In genomic region chr12:109573029-109573913, GRCh38 we compare ENCODE assay signal across 8 cellular contexts. TPM values are rescaled to one million over a fixed set of nuclear protein-coding genes. Genes with fewer than 3 reads are reported as not detected.
DNase-seq lines count a peak whose midpoint lies in the region; ATAC-seq lines count a peak whose summit lies in the region.

TSS of gene MMAB (minus strand) at chr12:109573504. CDS start at chr12:109573480, 24 bp downstream.
TSS of gene MVK (plus strand) at chr12:109573794. CDS start at chr12:109574823, 1,029 bp downstream.

- H3K4me2 ChIP-seq in mesenchymal stem cell (ENCODE audit: low read length, poor library complexity, severe bottlenecking), result peak within 1 kb of the TSS; percentile 73

- H3K4me1 ChIP-seq in NT2/D1 (ENCODE audit: insufficient read depth, insufficient read length) (no peaks in the 10 kb centered on the region), endocrine pancreas (ENCODE audit: control insufficient read depth, insufficient read depth, low read length) (peaks cover 7% of the 10 kb centered on the region), mesenchymal stem cell (ENCODE audit: control insufficient read depth, insufficient read depth, low read depth, low read length) (peaks cover 6% of the 10 kb centered on the region)

- peak; percentile 95 for ATAC-seq in GM21381 (IDR thresholded peaks at IDR 0.05; ENCODE audit: unreplicated experiment)
- ATAC-seq in activated CD8-positive, alpha-beta memory T cell treated with anti-CD3 and anti-CD28 coated beads, Interleukin-2, amount 10 ng/mL, durations not matched to agents 7 days and 5 days, result peak; percentile 97

- peak within 1 kb of the TSS; percentile 89 for H3K4me3 ChIP-seq in NT2/D1 (ENCODE audit: insufficient read length, low read depth)
- H3K4me3 ChIP-seq in endocrine pancreas (ENCODE audit: control insufficient read depth, insufficient read depth, low read length), result peak within 1 kb of the TSS; percentile 97
- H3K4me3 ChIP-seq in mesenchymal stem cell (ENCODE audit: insufficient read depth in 1 of 2, low read depth in 1 of 2, low read length in 2 of 2), result peak within 1 kb of the TSS; percentile 83 to 84

- H3K79me1 ChIP-seq in mesenchymal stem cell (replicated peaks; ENCODE audit: low read length, poor library complexity, severe bottlenecking), result peaks cover 35% of the 10 kb centered on the region

- peaks cover 30% of the 10 kb centered on the region for H3K4me1 Mint-ChIP-seq in activated CD8-positive, alpha-beta memory T cell treated with anti-CD3 and anti-CD28 coated beads, Interleukin-2, amount 10 ng/mL, durations not matched to agents 7 days and 5 days

- H3K4me3 Mint-ChIP-seq in activated CD8-positive, alpha-beta memory T cell treated with anti-CD3 and anti-CD28 coated beads, Interleukin-2, amount 10 ng/mL, durations not matched to agents 7 days and 5 days, result peak within 1 kb of the TSS; percentile 85

- no peak within 1 kb of the TSS for H2BK5ac ChIP-seq in mesenchymal stem cell (ENCODE audit: low read depth, low read length, poor library complexity, severe bottlenecking)

- peak within 1 kb of the TSS; percentile 17 for H2BK15ac ChIP-seq in mesenchymal stem cell (ENCODE audit: low read depth, poor library complexity, severe bottlenecking)

- H3K9me3 ChIP-seq in NT2/D1 (ENCODE audit: insufficient read depth, low read length) (no peaks in the 10 kb centered on the region), endocrine pancreas (ENCODE audit: control insufficient read depth, low read length) (no peaks in the 10 kb centered on the region), mesenchymal stem cell (ENCODE audit: control insufficient read depth, low read length) (no peaks in the 10 kb centered on the region)

- 2% methylated on average over 74 of the region's 74 CpGs for WGBS in mesenchymal stem cell

- H3K27ac Mint-ChIP-seq in activated CD8-positive, alpha-beta memory T cell treated with anti-CD3 and anti-CD28 coated beads, Interleukin-2, amount 10 ng/mL, durations not matched to agents 7 days and 5 days, result peak within 1 kb of the TSS; percentile 94

- no peaks in the 10 kb centered on the region for H3K27me3 Mint-ChIP-seq in activated CD8-positive, alpha-beta memory T cell treated with anti-CD3 and anti-CD28 coated beads, Interleukin-2, amount 10 ng/mL, durations not matched to agents 7 days and 5 days

- no peak within 1 kb of the TSS for H2AK5ac ChIP-seq in mesenchymal stem cell (ENCODE audit: low read length, severe bottlenecking)

- peak within 1 kb of the TSS; percentile 63 to 79 for H3K18ac ChIP-seq in mesenchymal stem cell (ENCODE audit: low read depth in 1 of 2, low read length in 2 of 2)

- peak; percentile 100 for DNase-seq in COR-L47 (lab: John Stamatoyannopoulos, UW)
- DNase-seq in HUDEP-2 (lab: John Stamatoyannopoulos, UW; ENCODE audit: unreplicated experiment in 76 of 76), result peak; percentile 46 to 99 (median 98)
- DNase-seq in NT2/D1 (ENCODE audit: low read depth, low spot score), result peak; percentile 99
- peak; percentile 100 for DNase-seq in activated CD8-positive, alpha-beta memory T cell treated with anti-CD3 and anti-CD28 coated beads, Interleukin-2, amount 10 ng/mL, durations not matched to agents 7 days and 5 days
- peak; percentile 99 for DNase-seq in mesenchymal stem cell
- DNase-seq in stimulated activated CD8-positive, alpha-beta memory T cell treated with anti-CD3 and anti-CD28 coated beads, Interleukin-12 subunit alpha, Interleukin-12 subunit beta, amount 100 ng/mL, for 4 hours (ENCODE audit: low read depth), result peak; percentile 94

- H4K8ac ChIP-seq in mesenchymal stem cell (ENCODE audit: low read length), result peak within 1 kb of the TSS; percentile 97

- H2AFZ ChIP-seq in mesenchymal stem cell (ENCODE audit: low read depth, low read length), result peak within 1 kb of the TSS; percentile 0

- peak within 1 kb of the TSS in 1 of 2 experiments; percentile 25 for H2BK12ac ChIP-seq in mesenchymal stem cell (ENCODE audit: low read length in 2 of 2)

- H3K36me3 ChIP-seq in NT2/D1 (ENCODE audit: insufficient read depth, insufficient read length, low read length) (peaks cover 58% of the 10 kb centered on the region), endocrine pancreas (ENCODE audit: control insufficient read depth, insufficient read depth, low read length) (peaks cover 6% of the 10 kb centered on the region), mesenchymal stem cell (ENCODE audit: control insufficient read depth in 1 of 2, insufficient read depth in 2 of 2, low read depth in 1 of 2, low read length in 2 of 2) (peaks cover 16 to 45% of the 10 kb centered on the region in 2 experiments)

- H3K4ac ChIP-seq in mesenchymal stem cell (ENCODE audit: low read depth in 1 of 2, low read length in 2 of 2), result peak within 1 kb of the TSS; percentile 91 to 96

- H3K36me3 Mint-ChIP-seq in activated CD8-positive, alpha-beta memory T cell treated with anti-CD3 and anti-CD28 coated beads, Interleukin-2, amount 10 ng/mL, durations not matched to agents 7 days and 5 days, result peaks cover 22% of the 10 kb centered on the region

- H3K9me3 Mint-ChIP-seq in activated CD8-positive, alpha-beta memory T cell treated with anti-CD3 and anti-CD28 coated beads, Interleukin-2, amount 10 ng/mL, durations not matched to agents 7 days and 5 days (ENCODE audit: low read depth), result no peaks in the 10 kb centered on the region

- H3K27me3 ChIP-seq in NT2/D1 (ENCODE audit: insufficient read depth, insufficient read length) (no peaks in the 10 kb centered on the region), endocrine pancreas (ENCODE audit: control insufficient read depth, insufficient read depth, low read length) (no peaks in the 10 kb centered on the region), mesenchymal stem cell (ENCODE audit: control insufficient read depth in 1 of 2, insufficient read depth in 1 of 2, low read length in 2 of 2) (no peaks in the 10 kb centered on the region)

- no peak within 1 kb of the TSS for H3K27ac ChIP-seq in mesenchymal stem cell (ENCODE audit: low read length, poor library complexity, severe bottlenecking)

- H2BK120ac ChIP-seq in mesenchymal stem cell (ENCODE audit: low read depth, low read length), result no peak within 1 kb of the TSS

- peak within 1 kb of the TSS in 1 of 2 experiments; percentile 90 for H3K14ac ChIP-seq in mesenchymal stem cell (ENCODE audit: low read length in 2 of 2)

- CTCF ChIA-PET in activated CD8-positive, alpha-beta memory T cell treated with anti-CD3 and anti-CD28 coated beads, Interleukin-2, amount 10 ng/mL, durations not matched to agents 7 days and 5 days (lab: Charles Lee), result interaction anchor here (0.8 to 3.4 kb wide), 9 partner anchors 8 to 342 kb away, joined by 3 to 19 read pairs (median 5); no protein-coding TSS in a partner anchor

- H4K91ac ChIP-seq in mesenchymal stem cell (ENCODE audit: low read length), result peak within 1 kb of the TSS; percentile 99

- H3K23ac ChIP-seq in mesenchymal stem cell (ENCODE audit: low read length in 2 of 2), result no peak within 1 kb of the TSS

- H3K9ac ChIP-seq in NT2/D1 (ENCODE audit: insufficient read length, low read depth) (peak within 1 kb of the TSS; percentile 92), endocrine pancreas (ENCODE audit: control insufficient read depth, insufficient read depth, low read length) (peak within 1 kb of the TSS; percentile 93), mesenchymal stem cell (ENCODE audit: low read length) (peak within 1 kb of the TSS; percentile 93)

RNA-seq across cellular contexts. Expression of gene MMAB, which starts in this region (rescaled TPM):
- total RNA-seq in activated CD8-positive, alpha-beta memory T cell treated with anti-CD3 and anti-CD28 coated beads, Interleukin-2, amount 10 ng/mL, durations not matched to agents 7 days and 5 days, result 10 to 100 TPM; 35.4 to 40.9 TPM
- 52.7 TPM for polyA plus RNA-seq in mesenchymal stem cell (2013, experiment 1 of 2)
- polyA plus RNA-seq in mesenchymal stem cell (2013, experiment 2 of 2), result 55.4 TPM

RNA-seq across cellular contexts. Expression of gene MVK, which starts in this region (rescaled TPM):
- 10 to 100 TPM; 21.7 to 27.4 TPM for total RNA-seq in activated CD8-positive, alpha-beta memory T cell treated with anti-CD3 and anti-CD28 coated beads, Interleukin-2, amount 10 ng/mL, durations not matched to agents 7 days and 5 days
- 48.3 TPM for polyA plus RNA-seq in mesenchymal stem cell (2013, experiment 1 of 2)
- 46.7 TPM for polyA plus RNA-seq in mesenchymal stem cell (2013, experiment 2 of 2)
